In genomic region chr6:125294036-125294435, GRCh38 we compare ENCODE assay signal across 17 cellular contexts. TPM values are rescaled to one million over a fixed set of nuclear protein-coding genes. Genes with fewer than 3 reads are reported as not detected.
DNase-seq lines count a peak whose midpoint lies in the region; FAIRE-seq and TF ChIP-seq lines count a peak whose summit lies in the region.
"Had no signal": no experiment of that assay in that cellular context is flagged by ENCODE, and none has a peak within 500 bp of the region (broad histone marks: within the 10 kb centered on the region; RNA-seq: fewer than 3 reads in every experiment).

No MANE protein-coding gene starts in this region.

- H3K4me3 ChIP-seq in breast epithelium (no peak overlapping the region), adipocyte (ENCODE audit: low read length) (no peak overlapping the region), tibial artery (no peak overlapping the region)
- H3K4me3 ChIP-seq: BLaER1, SJSA1 had no signal

- POLR2A ChIA-PET in MCF 10A (lab: Yijun Ruan, JAX) = no interaction called here

- no peak for TF ChIP-seq CTCF in MCF 10A (IDR thresholded peaks at IDR 0.05; ENCODE audit: unreplicated experiment)
- no peak for TF ChIP-seq CTCF in breast epithelium (IDR thresholded peaks at IDR 0.05)
- TF ChIP-seq CTCF in tibial artery (IDR thresholded peaks at IDR 0.05) = no peak

- H3K27ac Mint-ChIP-seq in MCF 10A (ENCODE audit: low read depth, unreplicated experiment) = peak overlapping the region; percentile 83
- H3K27ac Mint-ChIP-seq: CD8-positive, alpha-beta memory T cell had no signal

- H3K4me1 Mint-ChIP-seq in MCF 10A (ENCODE audit: insufficient read depth, unreplicated experiment) = peaks cover 44% of the 10 kb centered on the region

- no peak for FAIRE-seq in HTR-8/SVneo (lab: Jason Lieb, UNC)
- FAIRE-seq: GM19239 had no signal

- H3K27ac ChIP-seq in breast epithelium = no peak overlapping the region
- H3K27ac ChIP-seq in tibial artery = peak overlapping the region; percentile 33 to 52
- H3K27ac ChIP-seq: BLaER1, SJSA1 had no signal

- H3K27me3 ChIP-seq in breast epithelium = no peaks in the 10 kb centered on the region
- no peaks in the 10 kb centered on the region for H3K27me3 ChIP-seq in adipocyte (replicated peaks; ENCODE audit: control insufficient read depth, insufficient read depth, low read length)
- H3K27me3 ChIP-seq in tibial artery = no peaks in the 10 kb centered on the region
- H3K27me3 ChIP-seq: BLaER1, SJSA1 had no signal

- no peaks in the 10 kb centered on the region for H3K9me3 Mint-ChIP-seq in MCF 10A (ENCODE audit: unreplicated experiment)

- intact Hi-C loops in MCF 10A (cut with micrococcal nuclease) (no loop called here), breast epithelium (cut with DNase I; ENCODE audit: low total_unique reads) (no loop called here), tibial artery (cut with DNase I; ENCODE audit: low total_unique reads) (no loop called here)

- no peaks in the 10 kb centered on the region for H3K27me3 Mint-ChIP-seq in MCF 10A (ENCODE audit: insufficient read depth, unreplicated experiment)
- H3K27me3 Mint-ChIP-seq: CD8-positive, alpha-beta memory T cell had no signal

- no TSS peak for BruUV-seq in MCF 10A (replicated peaks; lab: Mats Ljungman, UMichigan)

- peaks cover 0 to 15% of the 10 kb centered on the region in 2 donors for H3K4me1 ChIP-seq in breast epithelium
- H3K4me1 ChIP-seq in adipocyte (ENCODE audit: control insufficient read depth, insufficient read depth, low read length) = peaks cover 20% of the 10 kb centered on the region
- peaks cover 0 to 40% (median 16%) of the 10 kb centered on the region in 4 donors for H3K4me1 ChIP-seq in tibial artery

- H3K9ac ChIP-seq in adipocyte (ENCODE audit: low read length) = no peak overlapping the region
- H3K9ac ChIP-seq: BLaER1 had no signal

- TF ChIP-seq POLR2A in breast epithelium (IDR thresholded peaks at IDR 0.05) = no peak

- peaks cover 79% of the 10 kb centered on the region for H3K36me3 Mint-ChIP-seq in MCF 10A (ENCODE audit: insufficient read depth, unreplicated experiment)

- H3K9me3 ChIP-seq in breast epithelium = no peaks in the 10 kb centered on the region
- H3K9me3 ChIP-seq in adipocyte (ENCODE audit: control insufficient read depth, low read length) = no peaks in the 10 kb centered on the region
- H3K9me3 ChIP-seq in tibial artery = no peaks in the 10 kb centered on the region
- H3K9me3 ChIP-seq: SJSA1 had no signal

- DNase-seq in MCF 10A (ENCODE audit: unreplicated experiment) (no peak), breast epithelium (ENCODE audit: low spot score in 2 of 2) (no peak), adipocyte (ENCODE audit: low read depth) (peak; percentile 24), fibroblast of peridontal ligament (ENCODE audit: extremely low read depth) (peak; percentile 24), tibial artery (no peak), nucleus accumbens (lab: John Stamatoyannopoulos, UW) (no peak), T-helper 1 cell (no peak), HTR-8/SVneo (ENCODE audit: insufficient read length, low spot score) (no peak)
- DNase-seq: 8988T; CD8-positive, alpha-beta memory T cell; NCI-H1436 treated with DMSO at 0.1 percent for 48 hours; NCI-H510A treated with DMSO at 0.1 percent for 48 hours; NCI-H82; PC-3 had no signal

- CTCF ChIA-PET in MCF 10A (lab: Yijun Ruan, JAX) = interaction anchor here (0.6 to 1.9 kb wide), 6 partner anchors 13 to 662 kb away, joined by 3 to 5 read pairs (median 3); partner anchors contain the start of genes HINT3 and TPD52L1

- no peak overlapping the region for H3K4me3 Mint-ChIP-seq in MCF 10A (ENCODE audit: unreplicated experiment)
- H3K4me3 Mint-ChIP-seq: CD8-positive, alpha-beta memory T cell had no signal

- no peaks in the 10 kb centered on the region for H3K36me3 ChIP-seq in breast epithelium
- peaks cover 89% of the 10 kb centered on the region for H3K36me3 ChIP-seq in adipocyte (ENCODE audit: control insufficient read depth, insufficient read depth, low read length, severe bottlenecking)
- peaks cover 0 to 28% (median 21%) of the 10 kb centered on the region in 3 donors for H3K36me3 ChIP-seq in tibial artery

RNA-seq across cellular contexts. Expression of gene HDDC2, which starts 7.7 kb away (rescaled TPM):
- total RNA-seq in MCF 10A (2022) (141 and 167 TPM in 2 replicates), breast epithelium (10 to 100 TPM; 60.6 to 96.2 (median 88.1) TPM)

Comparison
In these comparisons a context has a peak if more than half of its experiments do, and no peak if none do; other contexts are left out.
1. DNase-seq: peak in adipocyte (single experiment) and fibroblast of peridontal ligament (single experiment); none in MCF 10A (single experiment), breast epithelium (0 of 2), tibial artery (0 of 2), nucleus accumbens (0 of 56), T-helper 1 cell (0 of 5) and HTR-8/SVneo (single experiment).
2. H3K27ac ChIP-seq: peak in tibial artery (2 of 2); none in breast epithelium (0 of 2).